In the genomic region with DNA sequence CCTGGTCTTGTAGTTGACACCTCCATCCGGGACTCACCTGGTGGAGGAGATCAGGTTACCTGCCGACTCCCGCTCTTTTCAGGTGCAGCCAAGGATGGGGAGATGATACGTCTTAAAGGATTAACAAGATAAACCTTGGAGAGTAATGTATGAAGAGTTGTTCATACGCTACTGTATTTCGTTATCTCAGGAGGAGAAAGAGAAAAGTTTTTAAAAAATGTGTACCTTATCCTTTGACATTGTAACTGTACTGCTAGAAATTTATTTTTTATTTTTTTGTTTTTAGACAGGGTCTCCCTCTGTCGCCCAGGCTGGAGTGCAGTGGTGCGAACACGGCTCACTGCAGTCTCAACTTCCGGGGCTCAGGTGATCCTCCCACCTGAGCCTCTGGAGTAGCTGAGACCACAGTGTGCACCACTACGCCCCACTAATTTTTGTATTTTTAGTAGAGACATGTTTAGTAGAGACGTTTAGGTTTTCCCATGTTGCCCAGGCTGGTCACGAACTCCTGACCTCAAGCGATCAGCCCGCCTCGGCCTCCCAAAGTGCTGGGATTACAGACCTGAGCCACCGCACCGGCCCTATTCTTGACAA, we compare ENCODE assay signal across 8 cellular contexts. TPM values are rescaled to one million over a fixed set of nuclear protein-coding genes. Genes with fewer than 3 reads are reported as not detected.
DNase-seq lines count a peak whose midpoint lies in the region; ATAC-seq and TF ChIP-seq lines count a peak whose summit lies in the region.

No MANE protein-coding gene starts in this region.

- no peak for DNase-seq in BE2C
- DNase-seq in HT-29 (ENCODE audit: low spot score) = peak; percentile 67
- DNase-seq in body of pancreas = no peak
- no peak for DNase-seq in mesothelial cell of epicardium (ENCODE audit: low spot score in 2 of 2, unreplicated experiment in 2 of 2)
- DNase-seq in cortex of kidney (lab: John Stamatoyannopoulos, UW) = no peak
- DNase-seq in stimulated activated CD4-positive, alpha-beta T cell treated with anti-CD3 and anti-CD28 coated beads, Interleukin-15, amount 100 ng/mL, for 24 hours = no peak
- no peak for DNase-seq in epidermal melanocyte (ENCODE audit: insufficient read length, low spot score)
- DNase-seq in SIG-M5 treated with dmso at 0.1 percent for 504 hours (lab: John Stamatoyannopoulos, UW; ENCODE audit: unreplicated experiment) = no peak

- no peaks in the 10 kb centered on the region for H3K9me3 Mint-ChIP-seq in mesothelial cell of epicardium

- H3K27ac ChIP-seq in body of pancreas = peak overlapping the region; percentile 92 to 97 (median 94)

- no peaks in the 10 kb centered on the region for H3K9me3 ChIP-seq in BE2C
- no peaks in the 10 kb centered on the region for H3K9me3 ChIP-seq in body of pancreas

- H3K4me3 ChIP-seq in BE2C (ENCODE audit: low read depth, low read length) (peak overlapping the region; percentile 80), body of pancreas (peak overlapping the region; percentile 22 to 43)

- no peaks in the 10 kb centered on the region for H3K36me3 ChIP-seq in BE2C
- no peaks in the 10 kb centered on the region for H3K36me3 ChIP-seq in body of pancreas (replicated peaks in 1 of 2; ENCODE audit: insufficient read depth in 1 of 2, low read depth in 2 of 2)

- peak overlapping the region; percentile 83 for H3K4me3 Mint-ChIP-seq in mesothelial cell of epicardium

- H3K27ac Mint-ChIP-seq in mesothelial cell of epicardium = peak overlapping the region; percentile 72

- no peaks in the 10 kb centered on the region for H3K36me3 Mint-ChIP-seq in mesothelial cell of epicardium

- intact Hi-C loops in body of pancreas (cut with DNase I) = no loop called here

- ATAC-seq in body of pancreas = no peak

- H3K4me1 Mint-ChIP-seq in mesothelial cell of epicardium = peaks cover 24% of the 10 kb centered on the region

- no peak for TF ChIP-seq POLR2A in body of pancreas (IDR thresholded peaks at IDR 0.05)

- TF ChIP-seq CTCF in BE2C (IDR thresholded peaks at IDR 0.05; ENCODE audit: low read depth, low read length) (no peak), body of pancreas (IDR thresholded peaks at IDR 0.05) (no peak), mesothelial cell of epicardium (IDR thresholded peaks at IDR 0.05; ENCODE audit: unreplicated experiment) (no peak)

- H3K27me3 ChIP-seq in BE2C = no peaks in the 10 kb centered on the region
- H3K27me3 ChIP-seq in body of pancreas = no peaks in the 10 kb centered on the region

- H3K4me1 ChIP-seq in BE2C (no peaks in the 10 kb centered on the region; the same call in 1 of the 2 replicates), body of pancreas (peaks cover 35% of the 10 kb centered on the region)

- 45 to 50% methylated on average over 18 of the region's 18 CpGs for WGBS in body of pancreas, 2 donors

- no peaks in the 10 kb centered on the region for H3K27me3 Mint-ChIP-seq in mesothelial cell of epicardium (ENCODE audit: low read depth)

RNA-seq across cellular contexts. Expression of a gene that starts 0.8 kb away (rescaled TPM):
- polyA plus RNA-seq in BE2C (2012; ENCODE audit: insufficient read depth, insufficient read length, low read depth) = 4.3 TPM
- total RNA-seq in HT-29 (2014; rRNA removed; shearing (Covaris generic)) = 9.5 and 10.7 TPM in 2 replicates
- 10 to 100 TPM; 10.6 to 15.5 TPM for total RNA-seq in body of pancreas
- total RNA-seq in mesothelial cell of epicardium = 39.9 to 41.2 TPM (median 40.1 TPM) in 3 replicates
